Comparison of ENCODE assay signal across 21 cellular contexts in the genomic region with DNA sequence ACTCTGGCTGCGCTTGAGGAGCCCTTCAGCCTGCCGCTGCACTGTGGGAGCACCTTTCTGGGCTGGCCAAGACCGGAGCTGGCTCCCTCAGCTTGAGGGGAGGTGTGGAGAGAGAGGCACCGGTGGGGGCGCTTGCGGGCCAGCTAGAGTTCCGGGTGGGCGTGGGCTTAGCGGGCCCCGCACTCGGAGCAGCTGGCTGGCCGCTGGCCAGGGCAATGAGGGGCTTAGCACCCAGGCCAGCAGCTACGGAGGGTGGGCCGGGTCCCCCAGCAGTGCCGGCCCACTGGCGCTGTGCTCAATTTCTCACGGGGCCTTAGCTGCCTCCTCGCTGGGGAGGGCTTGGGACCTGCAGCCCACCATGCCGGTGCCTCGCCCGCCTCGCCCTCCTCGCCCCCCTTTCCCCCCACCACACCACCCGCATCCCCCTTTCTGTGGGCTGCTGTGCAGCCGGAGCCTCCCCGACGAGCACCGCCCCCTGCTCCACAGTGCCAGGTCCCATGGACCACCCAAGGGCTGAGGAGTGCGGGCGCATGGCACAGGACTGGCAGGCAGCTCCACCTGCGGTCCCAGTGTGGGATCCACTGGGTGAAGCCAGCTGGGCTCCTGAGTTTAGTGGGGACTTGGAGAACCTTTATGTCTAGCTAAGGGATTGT.
"Had no signal": no experiment of that assay in that cellular context is flagged by ENCODE, and none has a peak within 500 bp of the region (broad histone marks: within the 10 kb centered on the region; RNA-seq: fewer than 3 reads in every experiment).

No MANE protein-coding gene starts in this region.

- ATAC-seq: foreskin keratinocyte, left colon, right lobe of liver had no signal

- H3K27me3 Mint-ChIP-seq: memory B cell had no signal

- H3K4me3 ChIP-seq: cardiac muscle cell, colonic mucosa, right lobe of liver, tibial artery, upper lobe of left lung, uterus had no signal

- H3K4me1 ChIP-seq: colonic mucosa, foreskin keratinocyte, right lobe of liver, tibial artery, upper lobe of left lung, uterus had no signal

- H3K4me1 Mint-ChIP-seq: endodermal cell, immature natural killer cell, memory B cell, nephron progenitor cell had no signal

- H3K36me3 ChIP-seq: cardiac muscle cell, colonic mucosa, neutrophil, right lobe of liver, tibial artery, upper lobe of left lung, uterus had no signal

- H3K27ac Mint-ChIP-seq: endodermal cell, immature natural killer cell, memory B cell, nephron progenitor cell had no signal

- H3K27ac ChIP-seq: cardiac muscle cell, colonic mucosa, foreskin keratinocyte, neutrophil, right lobe of liver, tibial artery, upper lobe of left lung, uterus had no signal

- H3K9me3 ChIP-seq: colonic mucosa, neutrophil, right lobe of liver, tibial artery, upper lobe of left lung, uterus had no signal

- FAIRE-seq: endothelial cell of umbilical vein, keratinocyte had no signal

- H3K4me3 Mint-ChIP-seq: endodermal cell, immature natural killer cell, memory B cell, nephron progenitor cell had no signal

- DNase-seq: cerebellar nuclear complex; colonic mucosa; effector CD4-positive, alpha-beta T cell; endodermal cell; erythroblast; foreskin keratinocyte; immature natural killer cell; left colon; midbrain; nephron progenitor cell; stimulated activated CD4-positive, alpha-beta T cell treated with anti-CD3 and anti-CD28 coated beads, Interleukin-2, amount 100 ng/mL, for 24 hours; stimulated activated naive CD4-positive, alpha-beta T cell treated with Interleukin-2 at 50 U/mL for 16 hours; tibial artery; uterus had no signal

- H3K27me3 ChIP-seq: cardiac muscle cell, colonic mucosa, foreskin keratinocyte, neutrophil, right lobe of liver, tibial artery, upper lobe of left lung, uterus had no signal

- H3K36me3 Mint-ChIP-seq: immature natural killer cell, memory B cell had no signal
